3 cellular contexts compared by ENCODE assay signal in the genomic region with DNA sequence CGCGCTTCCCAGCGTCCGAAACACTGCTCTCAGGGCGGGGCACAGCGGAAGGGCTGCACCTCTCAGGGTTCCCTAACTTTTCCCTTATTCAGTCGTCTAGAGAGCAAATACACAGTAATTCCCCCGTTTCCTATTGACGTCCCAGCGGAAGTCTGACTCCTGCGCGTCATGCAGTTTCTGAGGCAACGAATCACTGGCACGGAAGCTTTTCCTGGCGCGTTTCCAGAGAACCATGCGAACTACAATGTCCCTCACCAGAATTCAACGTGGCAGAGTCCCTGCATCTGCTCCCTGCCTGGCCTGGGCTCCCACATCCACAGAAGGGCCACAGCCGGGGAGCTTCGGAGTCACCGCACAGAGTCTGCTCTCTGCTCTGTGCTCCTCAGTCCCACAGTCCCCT. TPM values are rescaled to one million over a fixed set of nuclear protein-coding genes. Genes with fewer than 3 reads are reported as not detected.
"Had no signal": no experiment of that assay in that cellular context is flagged by ENCODE, and none has a peak within 500 bp of the region (broad histone marks: within the 10 kb centered on the region; RNA-seq: fewer than 3 reads in every experiment).

No MANE protein-coding gene starts in this region.

RNA-seq across cellular contexts. Expression of a gene that starts 6.0 kb away (rescaled TPM):
- total RNA-seq: cardiac septum, PC-3, SJSA1 had no signal
